In genomic region chr18:63552581-63552980, GRCh38 we compare ENCODE assay signal across 27 cellular contexts. TPM values are rescaled to one million over a fixed set of nuclear protein-coding genes. Genes with fewer than 3 reads are reported as not detected.
A peak's percentile ranks its signal among the peaks of the same experiment; 100 is the strongest.
DNase-seq lines count a peak whose midpoint lies in the region; ATAC-seq, FAIRE-seq and TF ChIP-seq lines count a peak whose summit lies in the region.
"Had no signal": no experiment of that assay in that cellular context is flagged by ENCODE, and none has a peak within 500 bp of the region (broad histone marks: within the 10 kb centered on the region; RNA-seq: fewer than 3 reads in every experiment).

No MANE protein-coding gene starts in this region.

- 89 to 93% (median 92%) methylated on average over 2 of the region's 2 CpGs for WGBS in small intestine, 3 donors
- 3% methylated on average over 2 of the region's 2 CpGs for WGBS in SK-N-SH (ENCODE audit: low lambda C conversion rate)

- TF ChIP-seq CTCF in HFFc6 (IDR thresholded peaks at IDR 0.05), result no peak
- TF ChIP-seq CTCF in foreskin keratinocyte (conservative IDR thresholded peaks at IDR 0.05), result no peak
- no peak for TF ChIP-seq CTCF in SK-N-SH (IDR thresholded peaks at IDR 0.05)

- CTCF ChIA-PET in SK-N-SH (lab: Yijun Ruan, JAX), result interaction anchor here (1.2 kb wide), 2 partner anchors 26 to 37 kb away, joined by 3 to 4 read pairs; no protein-coding TSS in a partner anchor

- no peak for FAIRE-seq in small intestine (lab: Jason Lieb, UNC)
- FAIRE-seq: frontal cortex had no signal

- peak overlapping the region; percentile 59; the same call in 1 of the 2 replicates for H3K4me3 Mint-ChIP-seq in HFFc6
- H3K4me3 Mint-ChIP-seq: activated CD4-positive, alpha-beta memory T cell treated with anti-CD3 and anti-CD28 coated beads for 36 hours; effector memory CD8-positive, alpha-beta T cell; naive B cell had no signal

- peaks cover 29% of the 10 kb centered on the region for H3K4me1 Mint-ChIP-seq in HFFc6 (ENCODE audit: low read depth)
- H3K4me1 Mint-ChIP-seq: naive B cell had no signal

- no peaks in the 10 kb centered on the region for H4K20me1 ChIP-seq in SK-N-SH (ENCODE audit: insufficient read depth)

- ATAC-seq in foreskin keratinocyte (no peak), HG02759 (IDR thresholded peaks at IDR 0.05; ENCODE audit: unreplicated experiment) (no peak)
- ATAC-seq: effector memory CD8-positive, alpha-beta T cell had no signal

- H3K36me3 Mint-ChIP-seq in HFFc6 (ENCODE audit: low read depth), result no peaks in the 10 kb centered on the region
- H3K36me3 Mint-ChIP-seq: activated CD4-positive, alpha-beta memory T cell treated with anti-CD3 and anti-CD28 coated beads for 36 hours; naive B cell had no signal

- H3K36me3 ChIP-seq in SK-N-MC (ENCODE audit: insufficient read depth, low read length) (no peaks in the 10 kb centered on the region), skeletal muscle satellite cell (ENCODE audit: insufficient read depth, low read length) (no peaks in the 10 kb centered on the region), small intestine (ENCODE audit: control insufficient read depth in 2 of 2, insufficient read depth in 2 of 2, low read length in 2 of 2) (no peaks in the 10 kb centered on the region), SK-N-SH (replicated peaks in 1 of 2; ENCODE audit: control insufficient read depth in 1 of 2, insufficient read depth in 2 of 2, low read length in 1 of 2) (no peaks in the 10 kb centered on the region)
- H3K36me3 ChIP-seq: SJSA1, spleen, upper lobe of left lung had no signal

- H3K79me2 ChIP-seq in SK-N-SH (ENCODE audit: insufficient read depth), result no peaks in the 10 kb centered on the region

- no peaks in the 10 kb centered on the region for H3K9me2 ChIP-seq in SK-N-SH

- POLR2A ChIA-PET in SK-N-SH (lab: Yijun Ruan, JAX), result no interaction called here

- no peak for TF ChIP-seq EP300 in SK-N-SH (IDR thresholded peaks at IDR 0.05; ENCODE audit: borderline replicate concordance in 1 of 2, low read depth in 1 of 2, low read length in 1 of 2)

- H2AFZ ChIP-seq in SK-N-SH (ENCODE audit: low read depth), result no peak overlapping the region

- H3K4me3 ChIP-seq in SK-N-MC (no peak overlapping the region), skeletal muscle satellite cell (ENCODE audit: low read length) (peak overlapping the region; percentile 28), small intestine (ENCODE audit: low read depth in 1 of 2, low read length in 2 of 2) (no peak overlapping the region), SK-N-SH (ENCODE audit: low read depth in 2 of 2, low read length in 1 of 2) (no peak overlapping the region)
- H3K4me3 ChIP-seq: SJSA1, spleen, upper lobe of left lung had no signal

- peak overlapping the region; percentile 39; the same call in 1 of the 2 replicates for H3K27ac ChIP-seq in SK-N-MC
- peak overlapping the region; percentile 54 for H3K27ac ChIP-seq in foreskin keratinocyte
- H3K27ac ChIP-seq in small intestine (ENCODE audit: low read depth in 1 of 2, low read length in 1 of 2), result no peak overlapping the region
- no peak overlapping the region for H3K27ac ChIP-seq in SK-N-SH (ENCODE audit: low read depth in 2 of 2, low read length in 1 of 2)
- H3K27ac ChIP-seq: SJSA1 had no signal

- H3K27ac Mint-ChIP-seq in HFFc6, result peak overlapping the region; percentile 80
- H3K27ac Mint-ChIP-seq: activated CD4-positive, alpha-beta memory T cell treated with anti-CD3 and anti-CD28 coated beads for 36 hours; effector memory CD8-positive, alpha-beta T cell; naive B cell had no signal

- H3K9ac ChIP-seq in SK-N-MC (ENCODE audit: insufficient read length) (no peak overlapping the region), skeletal muscle satellite cell (ENCODE audit: low read depth, low read length) (peak overlapping the region; percentile 66), SK-N-SH (no peak overlapping the region)

- no peak for TF ChIP-seq RAD21 in SK-N-SH (IDR thresholded peaks at IDR 0.05; ENCODE audit: low read length)

- H3K4me2 ChIP-seq in skeletal muscle satellite cell (ENCODE audit: low read length) (peak overlapping the region; percentile 55), SK-N-SH (no peak overlapping the region)

- H3K9me3 Mint-ChIP-seq in HFFc6, result no peaks in the 10 kb centered on the region
- H3K9me3 Mint-ChIP-seq: activated CD4-positive, alpha-beta memory T cell treated with anti-CD3 and anti-CD28 coated beads for 36 hours; effector memory CD8-positive, alpha-beta T cell; naive B cell had no signal

- H3K9me3 ChIP-seq in SK-N-MC (ENCODE audit: low read depth, low read length), result no peaks in the 10 kb centered on the region
- no peaks in the 10 kb centered on the region for H3K9me3 ChIP-seq in skeletal muscle satellite cell (replicated peaks; ENCODE audit: low read length)
- H3K9me3 ChIP-seq in small intestine (ENCODE audit: control insufficient read depth, low read depth), result no peaks in the 10 kb centered on the region
- H3K9me3 ChIP-seq in SK-N-SH, result no peaks in the 10 kb centered on the region
- H3K9me3 ChIP-seq: SJSA1, spleen, upper lobe of left lung had no signal

- no peak for DNase-seq in HFFc6
- no peak for DNase-seq in SK-N-MC (ENCODE audit: low read depth, low spot score)
- DNase-seq in foreskin keratinocyte, result no peak
- DNase-seq in small intestine, result no peak
- no peak for DNase-seq in SK-N-SH
- DNase-seq: activated CD4-positive, alpha-beta memory T cell treated with anti-CD3 and anti-CD28 coated beads for 36 hours; activated CD8-positive, alpha-beta memory T cell treated with anti-CD3 and anti-CD28 coated beads, Interleukin-2, amount 50 U/mL, for 4 hours; activated naive CD4-positive, alpha-beta T cell treated with anti-CD3 and anti-CD28 coated beads, Interleukin-2, amount 50 U/mL, for 16 hours; amygdala; cortex of kidney; DND-41; effector memory CD8-positive, alpha-beta T cell; mesendoderm; naive B cell; NCI-H1105 treated with DMSO at 0.1 percent for 48 hours; NCI-H2029; nucleus accumbens; spleen; stimulated activated CD4-positive, alpha-beta T cell treated with anti-CD3 and anti-CD28 coated beads, Interleukin-4, amount 100 ng/mL, for 1 hour had no signal

- H3F3A ChIP-seq in SK-N-SH (replicated peaks; ENCODE audit: insufficient read depth), result no peaks in the 10 kb centered on the region

- H3K27me3 ChIP-seq in foreskin keratinocyte, result no peaks in the 10 kb centered on the region
- H3K27me3 ChIP-seq in skeletal muscle satellite cell (ENCODE audit: control insufficient read depth, insufficient read depth, low read length), result no peaks in the 10 kb centered on the region
- H3K27me3 ChIP-seq in small intestine (ENCODE audit: control insufficient read depth in 2 of 2, insufficient read depth in 2 of 2, low read length in 2 of 2), result peaks cover 0 to 1% of the 10 kb centered on the region in 2 donors
- H3K27me3 ChIP-seq in SK-N-SH (ENCODE audit: insufficient read depth), result no peaks in the 10 kb centered on the region
- H3K27me3 ChIP-seq: spleen, upper lobe of left lung had no signal

- no peaks in the 10 kb centered on the region for H3K27me3 Mint-ChIP-seq in HFFc6 (ENCODE audit: insufficient read depth)

- H3K4me1 ChIP-seq in foreskin keratinocyte (peaks cover 24% of the 10 kb centered on the region), skeletal muscle satellite cell (ENCODE audit: control insufficient read depth, insufficient read depth, low read length) (peaks cover 15% of the 10 kb centered on the region), small intestine (ENCODE audit: control insufficient read depth in 2 of 2, insufficient read depth in 1 of 2, low read depth in 1 of 2, low read length in 1 of 2) (no peaks in the 10 kb centered on the region), SK-N-SH (ENCODE audit: control insufficient read depth in 1 of 2, insufficient read depth in 2 of 2, low read depth in 1 of 2, low read length in 1 of 2) (peaks cover 0 to 4% of the 10 kb centered on the region in 2 experiments; a peak in 1 of 4 replicates)
- H3K4me1 ChIP-seq: SJSA1, spleen had no signal

TF ChIP-seq in SK-N-SH, 30 proteins besides CTCF, POLR2A, EP300 and RAD21 (continues in another document):
- no peak for TF ChIP-seq USF2 (IDR thresholded peaks at IDR 0.05; ENCODE audit: borderline replicate concordance, low read depth, low read length)
- no peak for TF ChIP-seq USF1 (IDR thresholded peaks at IDR 0.05; ENCODE audit: borderline replicate concordance, low read depth)

RNA-seq across cellular contexts. Expression of gene SERPINB12, which starts 10.4 kb away (rescaled TPM):
- not detected for total RNA-seq in HFFc6 (2021; fragmentation: NEBNext Ultra II Directional; extraction: Animal tissue kit (Norgen Biotek cat#: 25700))
- total RNA-seq in foreskin keratinocyte, result 0.07 and 0.10 TPM in 2 replicates
- 0.03 TPM in 1 of 2 replicates, not detected in the other for polyA plus RNA-seq in foreskin keratinocyte
- total RNA-seq in skeletal muscle satellite cell (2012; rRNA removed), result not detected in 2 replicates
- not detected for polyA plus RNA-seq in small intestine
- polyA plus RNA-seq in SK-N-SH (2012; rRNA removed), result not detected in 2 replicates
- not detected in 2 replicates for polyA plus RNA-seq in SK-N-SH (2012; cell fraction: cytosol; rRNA removed)
- polyA plus RNA-seq in SK-N-SH (2012; cell fraction: nucleus; rRNA removed), result not detected in 2 replicates
- total RNA-seq: activated CD4-positive, alpha-beta memory T cell treated with anti-CD3 and anti-CD28 coated beads for 36 hours; frontal cortex; IMR-90; RPMI7951; SJSA1; spleen; T-helper 1 cell treated with Interleukin-12 subunit alpha and Interleukin-12 subunit beta and Interleukin-4 antibody, amounts not matched to agents 30 ng/mL and 1 ng/mL, for 36 hours; upper lobe of left lung had no signal
- polyA plus RNA-seq: IMR-90, spleen had no signal

RNA-seq across cellular contexts. Expression of gene SERPINB13, which starts 34.6 kb away (rescaled TPM):
- total RNA-seq in HFFc6 (2021; fragmentation: NEBNext Ultra II Directional; extraction: Animal tissue kit (Norgen Biotek cat#: 25700)), result not detected
- 5.9 and 6.0 TPM in 2 replicates for total RNA-seq in foreskin keratinocyte
- polyA plus RNA-seq in foreskin keratinocyte (2.0 and 2.7 TPM in 2 replicates), small intestine (not detected), SK-N-SH (2012; rRNA removed) (not detected in 2 replicates)
- total RNA-seq in skeletal muscle satellite cell (2012; rRNA removed), result not detected in 2 replicates
- polyA plus RNA-seq in SK-N-SH (2012; cell fraction: cytosol; rRNA removed), result not detected in 2 replicates
- polyA plus RNA-seq in SK-N-SH (2012; cell fraction: nucleus; rRNA removed), result not detected in 2 replicates
- total RNA-seq: activated CD4-positive, alpha-beta memory T cell treated with anti-CD3 and anti-CD28 coated beads for 36 hours; IMR-90; RPMI7951; SJSA1; spleen; T-helper 1 cell treated with Interleukin-12 subunit alpha and Interleukin-12 subunit beta and Interleukin-4 antibody, amounts not matched to agents 30 ng/mL and 1 ng/mL, for 36 hours had no signal
- polyA plus RNA-seq: IMR-90 had no signal

Comparison
In these comparisons a context has a peak if more than half of its experiments do, and no peak if none do; other contexts are left out.
1. H3K27ac ChIP-seq: peak in SK-N-MC (single experiment) and foreskin keratinocyte (single experiment); none in small intestine (0 of 2) and SK-N-SH (0 of 2).